In genomic region chr21:32241434-32241785, GRCh38 we compare ENCODE assay signal across 31 cellular contexts. TPM values are rescaled to one million over a fixed set of nuclear protein-coding genes. Genes with fewer than 3 reads are reported as not detected.
DNase-seq lines count a peak whose midpoint lies in the region; ATAC-seq, FAIRE-seq and TF ChIP-seq lines count a peak whose summit lies in the region.
"Had no signal": no experiment of that assay in that cellular context is flagged by ENCODE, and none has a peak within 500 bp of the region (broad histone marks: within the 10 kb centered on the region; RNA-seq: fewer than 3 reads in every experiment).

No MANE protein-coding gene starts in this region.

- H3K36me3 Mint-ChIP-seq in activated T-helper 2 cell treated with anti-CD3 and anti-CD28 coated beads, Interferon-gamma antibody, Interleukin-2, Interleukin-4, amounts not matched to agents 10 μg/mL and 5 μg/mL and 100 μg/mL, durations not matched to agents 14 hours and 24 hours and 36 hours (ENCODE audit: low read depth) = no peaks in the 10 kb centered on the region

- POLR2A ChIA-PET in GM12878 (lab: Charles Lee) = no interaction called here
- POLR2A ChIA-PET in HEK293T (lab: Yijun Ruan, JAX) = no interaction called here

- H4K20me1 ChIP-seq in GM12878 (ENCODE audit: control insufficient read depth, insufficient read depth) (no peaks in the 10 kb centered on the region), neural cell (ENCODE audit: insufficient read depth) (no peaks in the 10 kb centered on the region)

- H3K9me2 ChIP-seq in neural cell (ENCODE audit: insufficient read depth, low read length) = no peaks in the 10 kb centered on the region

- DNase-seq in GM12865 (ENCODE audit: low read depth) (peak; percentile 2), GM12878 (ENCODE audit: low read depth, low spot score) (no peak), AG08395 (ENCODE audit: low spot score) (no peak), HEK293T (ENCODE audit: extremely low spot score) (no peak)
- DNase-seq in activated T-helper 2 cell treated with anti-CD3 and anti-CD28 coated beads, Interferon-gamma antibody, Interleukin-2, Interleukin-4, amounts not matched to agents 10 μg/mL and 5 μg/mL and 100 μg/mL, durations not matched to agents 14 hours and 24 hours and 36 hours (ENCODE audit: low spot score) = no peak
- DNase-seq: activated CD4-positive, alpha-beta T cell treated with anti-CD3 and anti-CD28 coated beads for 4 hours; activated naive CD4-positive, alpha-beta T cell treated with anti-CD3 and anti-CD28 coated beads for 36 hours; activated T-cell treated with anti-CD3 and anti-CD28 coated beads, Interleukin-2, amount 50 U/mL, for 48 hours; C1 segment of cervical spinal cord; Caco-2; DMS79 treated with DMSO at 0.1 percent for 48 hours; effector CD4-positive, alpha-beta T cell; foreskin fibroblast; GF-D8; mesendoderm; nucleus accumbens; OCI-M1; stimulated activated CD4-positive, alpha-beta T cell treated with anti-CD3 and anti-CD28 coated beads, Interleukin-2, amount 100 ng/mL, for 24 hours; upper lobe of left lung had no signal

- no peak for TF ChIP-seq RAD21 in GM12878 (IDR thresholded peaks at IDR 0.05; ENCODE audit: insufficient read depth, low read depth, low read length)
- TF ChIP-seq RAD21 in neural cell (conservative IDR thresholded peaks at IDR 0.05) = no peak

- H3K4me3 ChIP-seq in GM12865 (ENCODE audit: low read depth, low read length) (no peak overlapping the region), GM12878 (no peak overlapping the region), neural cell (ENCODE audit: low read length) (no peak overlapping the region)
- H3K4me3 ChIP-seq: breast epithelium, smooth muscle cell had no signal

- no peak for TF ChIP-seq EP300 in GM12878 (IDR thresholded peaks at IDR 0.05; ENCODE audit: borderline replicate concordance in 1 of 2, control insufficient read depth in 1 of 2, low read depth in 2 of 2, low read length in 2 of 2)
- TF ChIP-seq EP300 in neural cell (conservative IDR thresholded peaks at IDR 0.05; ENCODE audit: poor library complexity, severe bottlenecking) = peak; percentile 89

- H3K36me3 ChIP-seq in GM12878 (ENCODE audit: control insufficient read depth in 2 of 2, insufficient read depth in 2 of 2, low read length in 1 of 2) = no peaks in the 10 kb centered on the region
- no peaks in the 10 kb centered on the region for H3K36me3 ChIP-seq in neural cell (ENCODE audit: insufficient read depth, low read length)
- H3K36me3 ChIP-seq: breast epithelium, upper lobe of left lung had no signal

- peaks cover 16% of the 10 kb centered on the region for H3K27me3 Mint-ChIP-seq in activated T-helper 2 cell treated with anti-CD3 and anti-CD28 coated beads, Interferon-gamma antibody, Interleukin-2, Interleukin-4, amounts not matched to agents 10 μg/mL and 5 μg/mL and 100 μg/mL, durations not matched to agents 14 hours and 24 hours and 36 hours (ENCODE audit: low read depth)

- H3K27me3 ChIP-seq in GM12878 (replicated peaks in 1 of 2; ENCODE audit: control insufficient read depth in 2 of 2, insufficient read depth in 2 of 2, low read length in 1 of 2) = no peaks in the 10 kb centered on the region; a peak in 2 of 4 replicates
- no peaks in the 10 kb centered on the region for H3K27me3 ChIP-seq in neural cell (ENCODE audit: insufficient read depth, low read depth, low read length)
- H3K27me3 ChIP-seq: breast epithelium, upper lobe of left lung had no signal

- RAD21 ChIA-PET in GM12878 (lab: Charles Lee; ENCODE audit: unreplicated experiment) = no interaction called here

- no peak for TF ChIP-seq POLR2A in GM12878 (IDR thresholded peaks at IDR 0.05; ENCODE audit: low read depth, low read length)

- no peak overlapping the region for H3K27ac Mint-ChIP-seq in activated T-helper 2 cell treated with anti-CD3 and anti-CD28 coated beads, Interferon-gamma antibody, Interleukin-2, Interleukin-4, amounts not matched to agents 10 μg/mL and 5 μg/mL and 100 μg/mL, durations not matched to agents 14 hours and 24 hours and 36 hours
- H3K27ac Mint-ChIP-seq: activated naive CD4-positive, alpha-beta T cell treated with anti-CD3 and anti-CD28 coated beads for 36 hours had no signal

- H3K4me1 ChIP-seq in GM12878 (ENCODE audit: control insufficient read depth, insufficient read depth, low read length) = peaks cover 10% of the 10 kb centered on the region
- H3K4me1 ChIP-seq: breast epithelium, Caco-2, upper lobe of left lung had no signal

- no TSS peak for BruUV-seq in GM12878 (replicated peaks; lab: Mats Ljungman, UMichigan)

- no peaks in the 10 kb centered on the region; the same call in 2 of the 3 replicates for H3K9me3 ChIP-seq in GM12878 (replicated peaks; ENCODE audit: control insufficient read depth, insufficient read depth, low read length)
- H3K9me3 ChIP-seq in neural cell (ENCODE audit: low read length) = no peaks in the 10 kb centered on the region
- H3K9me3 ChIP-seq: breast epithelium, Caco-2, upper lobe of left lung had no signal

- SMC1A ChIA-PET in GM12878 (lab: Charles Lee; ENCODE audit: uncharacterized antibody, unreplicated experiment) = no interaction called here

- H3K4me1 Mint-ChIP-seq in activated T-helper 2 cell treated with anti-CD3 and anti-CD28 coated beads, Interferon-gamma antibody, Interleukin-2, Interleukin-4, amounts not matched to agents 10 μg/mL and 5 μg/mL and 100 μg/mL, durations not matched to agents 14 hours and 24 hours and 36 hours (ENCODE audit: low read depth) = peaks cover 12% of the 10 kb centered on the region

- H3K9ac ChIP-seq in GM12878 (ENCODE audit: control insufficient read depth, insufficient read depth, low read length) (no peak overlapping the region), neural cell (ENCODE audit: low read length) (no peak overlapping the region)

- ATAC-seq in HG02884 (IDR thresholded peaks at IDR 0.05; ENCODE audit: unreplicated experiment) (peak; percentile 25), GM12878 (peak; percentile 26; the same call in 2 of the 3 replicates), GM18517 (IDR thresholded peaks at IDR 0.05; ENCODE audit: unreplicated experiment) (no peak)
- ATAC-seq: SK-N-SH treated with all-trans-retinoic acid at 6 μM for 48 hours had no signal

- H3K9me3 Mint-ChIP-seq in activated T-helper 2 cell treated with anti-CD3 and anti-CD28 coated beads, Interferon-gamma antibody, Interleukin-2, Interleukin-4, amounts not matched to agents 10 μg/mL and 5 μg/mL and 100 μg/mL, durations not matched to agents 14 hours and 24 hours and 36 hours = peaks cover 5% of the 10 kb centered on the region

- intact Hi-C loops in GM12878 (cut with micrococcal nuclease; ENCODE audit: unreplicated experiment) = no loop called here
- intact Hi-C loops in activated T-helper 2 cell treated with anti-CD3 and anti-CD28 coated beads, Interferon-gamma antibody, Interleukin-2, Interleukin-4, amounts not matched to agents 10 μg/mL and 5 μg/mL and 100 μg/mL, durations not matched to agents 14 hours and 24 hours and 36 hours (cut with micrococcal nuclease) = no loop called here

- H3K4me3 Mint-ChIP-seq in activated T-helper 2 cell treated with anti-CD3 and anti-CD28 coated beads, Interferon-gamma antibody, Interleukin-2, Interleukin-4, amounts not matched to agents 10 μg/mL and 5 μg/mL and 100 μg/mL, durations not matched to agents 14 hours and 24 hours and 36 hours (ENCODE audit: low read depth) = no peak overlapping the region
- H3K4me3 Mint-ChIP-seq: activated naive CD4-positive, alpha-beta T cell treated with anti-CD3 and anti-CD28 coated beads for 36 hours had no signal

- peak; percentile 57 for FAIRE-seq in GM12878 (lab: Jason Lieb, UNC)

- peaks cover 6% of the 10 kb centered on the region for H3F3A ChIP-seq in neural cell (ENCODE audit: insufficient read depth, low read length, poor library complexity, severe bottlenecking)

- H2AFZ ChIP-seq in GM12878 (ENCODE audit: control insufficient read depth, low read depth, low read length) = no peak overlapping the region
- H2AFZ ChIP-seq in neural cell (ENCODE audit: low read depth, low read length) = no peak overlapping the region

- CTCF ChIA-PET in GM12878 (lab: Yijun Ruan, JAX) (no interaction called here), HEK293T (lab: Yijun Ruan, JAX) (no interaction called here)

- 21% methylated on average over 3 of the region's 3 CpGs for WGBS in GM12878 (ENCODE audit: insufficient coverage, insufficient replicate concordance, low lambda C conversion rate, missing lambda C conversion rate)

- TF ChIP-seq CTCF in GM12865 (IDR thresholded peaks at IDR 0.05; ENCODE audit: insufficient read depth, low read depth, low read length, missing control alignments) = no peak
- TF ChIP-seq CTCF in GM12878 (IDR thresholded peaks at IDR 0.05 in 2 of 3, conservative IDR thresholded peaks at IDR 0.05 in 1 of 3; ENCODE audit: control insufficient read depth in 2 of 3, extremely low read depth in 1 of 3, insufficient read depth in 1 of 3, low read depth in 3 of 3, low read length in 3 of 3) = no peak
- TF ChIP-seq CTCF in neural cell (IDR thresholded peaks at IDR 0.05; ENCODE audit: poor library complexity, severe bottlenecking) = no peak

- in situ Hi-C loops in GM12878 (cut with MboI) = no loop called here

- H3K4me2 ChIP-seq in GM12878 (ENCODE audit: control insufficient read depth, insufficient read depth) (peak overlapping the region; percentile 87), neural cell (ENCODE audit: low read length) (no peak overlapping the region)

- H3K27ac ChIP-seq in GM12878 (ENCODE audit: control insufficient read depth, insufficient read depth) (no peak overlapping the region), neural cell (ENCODE audit: low read length) (peak overlapping the region; percentile 66)
- H3K27ac ChIP-seq: breast epithelium, epithelial cell of prostate had no signal

- no peaks in the 10 kb centered on the region for H3K79me2 ChIP-seq in GM12878 (ENCODE audit: control insufficient read depth, insufficient read depth, low read length)
- no peaks in the 10 kb centered on the region for H3K79me2 ChIP-seq in neural cell (replicated peaks; ENCODE audit: insufficient read depth, low read length)

RNA-seq across cellular contexts. Expression of gene MIS18A, which starts 37.4 kb away (rescaled TPM):
- 4.4 and 4.5 TPM in 2 replicates for total RNA-seq in GM12878 (2013; cell fraction: nucleolus; rRNA removed)
- total RNA-seq in GM12878 (2014; rRNA removed) (19.7 and 22.4 TPM in 2 replicates), GM12878 (2014; rRNA removed; fragmentation: Illumina TruSeq; extraction: Trizol) (24.1 and 24.9 TPM in 2 replicates), GM12878 (2021) (24.7 and 26.2 TPM in 2 replicates)
- polyA plus RNA-seq in GM12878 (2011; ENCODE audit: low read depth) = 7.9 TPM
- polyA plus RNA-seq in GM12878 (2011; rRNA removed) (23.2 and 32.7 TPM in 2 replicates), GM12878 (2014; fragmentation: Illumina TruSeq; extraction: Trizol) (28.5 and 44.3 TPM in 2 replicates), GM12878 (2014; fragmentation: Nextera tagmentation; extraction: Ambion mirVana) (10 to 100 TPM in 1 of 2 experiments, 1 to 10 TPM in 1; 6.5 to 21.4 TPM), GM12878 (2014; rRNA removed) (23.4 and 27.8 TPM in 2 replicates), GM12878 (2016; fragmentation: Nextera tagmentation; extraction: Ambion mirVana) (10 to 100 TPM; 45.8 to 48.9 TPM), neural cell (15.9 and 21.8 TPM in 2 replicates)
- polyA plus RNA-seq in GM12878 (2011; cell fraction: cytosol; rRNA removed) = 17.1 and 25.8 TPM in 2 replicates
- 6.5 and 8.9 TPM in 2 replicates for polyA plus RNA-seq in GM12878 (2011; cell fraction: nucleus; rRNA removed)
- 14.4 and 16.4 TPM in 2 replicates for polyA plus RNA-seq in GM12878 (2012)
- 6.1 and 6.3 TPM in 2 replicates for polyA minus RNA-seq in GM12878 (2011; rRNA and poly(A)+ RNA removed)
- polyA minus RNA-seq in GM12878 (2011; cell fraction: cytosol; rRNA and poly(A)+ RNA removed) = 2.7 and 4.4 TPM in 2 replicates
- polyA minus RNA-seq in GM12878 (2011; cell fraction: nucleus; rRNA and poly(A)+ RNA removed) = 2.1 and 4.3 TPM in 2 replicates
- polyA minus RNA-seq in neural cell = 7.4 and 10.5 TPM in 2 replicates
- total RNA-seq in activated T-helper 2 cell treated with anti-CD3 and anti-CD28 coated beads, Interferon-gamma antibody, Interleukin-2, Interleukin-4, amounts not matched to agents 10 μg/mL and 5 μg/mL and 100 μg/mL, durations not matched to agents 14 hours and 24 hours and 36 hours = 25.0 and 26.3 TPM in 2 replicates

RNA-seq across cellular contexts. Expression of gene MRAP, which starts 57.2 kb away (rescaled TPM):
- not detected in 2 replicates for total RNA-seq in GM12878 (2013; cell fraction: nucleolus; rRNA removed)
- total RNA-seq in GM12878 (2014; rRNA removed) (not detected in 2 replicates), GM12878 (2014; rRNA removed; fragmentation: Illumina TruSeq; extraction: Trizol) (not detected in 2 replicates), GM12878 (2021) (not detected in 2 replicates)
- polyA plus RNA-seq in GM12878 (2011; ENCODE audit: low read depth) = not detected
- polyA plus RNA-seq in GM12878 (2011; rRNA removed) (not detected in 2 replicates), GM12878 (2014; fragmentation: Illumina TruSeq; extraction: Trizol) (not detected in 2 replicates), GM12878 (2014; fragmentation: Nextera tagmentation; extraction: Ambion mirVana) (1 to 10 TPM in 1 of 2 experiments, under 1 TPM in 1; 0.34 to 1.2 TPM), GM12878 (2014; rRNA removed) (not detected in 2 replicates), GM12878 (2016; fragmentation: Nextera tagmentation; extraction: Ambion mirVana) (not detected), neural cell (not detected in 2 replicates)
- polyA plus RNA-seq in GM12878 (2011; cell fraction: cytosol; rRNA removed) = not detected in 2 replicates
- not detected in 2 replicates for polyA plus RNA-seq in GM12878 (2011; cell fraction: nucleus; rRNA removed)
- not detected in 2 replicates for polyA plus RNA-seq in GM12878 (2012)
- not detected in 2 replicates for polyA minus RNA-seq in GM12878 (2011; rRNA and poly(A)+ RNA removed)
- polyA minus RNA-seq in GM12878 (2011; cell fraction: cytosol; rRNA and poly(A)+ RNA removed) = not detected in 2 replicates
- not detected in 2 replicates for polyA minus RNA-seq in GM12878 (2011; cell fraction: nucleus; rRNA and poly(A)+ RNA removed)
- polyA minus RNA-seq in neural cell = not detected in 2 replicates
- not detected in 2 replicates for total RNA-seq in activated T-helper 2 cell treated with anti-CD3 and anti-CD28 coated beads, Interferon-gamma antibody, Interleukin-2, Interleukin-4, amounts not matched to agents 10 μg/mL and 5 μg/mL and 100 μg/mL, durations not matched to agents 14 hours and 24 hours and 36 hours
- total RNA-seq: activated naive CD4-positive, alpha-beta T cell treated with anti-CD3 and anti-CD28 coated beads for 36 hours; Caco-2; LHCN-M2; myocyte; NCI-H460; renal cortical epithelial cell; smooth muscle cell; T-helper 2 cell treated with Interferon-gamma antibody and Interleukin-4, amounts not matched to agents 100 ng/mL and 5 ng/mL, for 36 hours had no signal
- polyA plus RNA-seq: smooth muscle cell had no signal
